ENCODE assay signal across 13 cellular contexts in the genomic region with DNA sequence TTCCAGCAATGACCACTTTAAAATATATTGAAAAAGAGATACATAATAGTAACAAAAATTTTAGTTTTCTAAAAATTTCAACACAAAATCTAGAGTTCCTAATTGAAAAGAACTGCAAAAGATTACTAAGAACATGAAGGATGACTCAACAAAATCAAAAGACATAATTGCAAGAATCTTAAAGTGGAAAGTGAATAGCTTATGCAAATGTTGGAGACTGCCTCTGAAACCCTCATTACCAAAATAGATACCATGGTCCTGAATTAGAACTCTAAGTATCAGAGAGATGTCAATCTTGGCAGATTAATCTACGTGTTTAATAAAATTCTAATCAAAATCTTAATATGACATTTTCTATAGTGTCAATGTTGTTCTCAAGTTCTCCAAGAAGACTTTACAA.
A peak's percentile ranks its signal among the peaks of the same experiment; 100 is the strongest.
DNase-seq lines count a peak whose midpoint lies in the region; ATAC-seq and TF ChIP-seq lines count a peak whose summit lies in the region.
"Had no signal": no experiment of that assay in that cellular context is flagged by ENCODE, and none has a peak within 500 bp of the region (broad histone marks: within the 10 kb centered on the region; RNA-seq: fewer than 3 reads in every experiment).

No MANE protein-coding gene starts in this region.

- WGBS in smooth muscle cell (ENCODE audit: low lambda C conversion rate) = 93% methylated on average over 1 of the region's 1 CpG

- H2AFZ ChIP-seq in SU-DHL-6 (ENCODE audit: low read depth, low read length, severe bottlenecking) = no peak overlapping the region
- H2AFZ ChIP-seq in smooth muscle cell (ENCODE audit: low read depth) = no peak overlapping the region
- H2AFZ ChIP-seq: neural progenitor cell had no signal

- H4K20me1 ChIP-seq in SU-DHL-6 (ENCODE audit: low read depth, low read length) (no peaks in the 10 kb centered on the region), smooth muscle cell (ENCODE audit: low read depth) (no peaks in the 10 kb centered on the region)

- TF ChIP-seq CTCF in SU-DHL-6 (IDR thresholded peaks at IDR 0.05; ENCODE audit: insufficient read depth, low read length, poor library complexity, severe bottlenecking) = no peak
- no peak for TF ChIP-seq CTCF in smooth muscle cell (IDR thresholded peaks at IDR 0.05; ENCODE audit: borderline replicate concordance, insufficient read depth, poor library complexity, severe bottlenecking)
- no peak for TF ChIP-seq CTCF in GM10266 (IDR thresholded peaks at IDR 0.05; ENCODE audit: control insufficient read depth, insufficient read depth, low read depth, missing control alignments)

- ATAC-seq in GM18868 (IDR thresholded peaks at IDR 0.05; ENCODE audit: unreplicated experiment) (peak; percentile 88), GM21576 (IDR thresholded peaks at IDR 0.05; ENCODE audit: unreplicated experiment) (peak; percentile 80), HG03095 (IDR thresholded peaks at IDR 0.05; ENCODE audit: unreplicated experiment) (peak; percentile 88)

- H3K9me3 ChIP-seq in SU-DHL-6 (ENCODE audit: insufficient read depth, low read length) = 0 out of 2 replicates have a peak, but pooled peaks cover 8% of the 10 kb centered on the region
- no peaks in the 10 kb centered on the region for H3K9me3 ChIP-seq in smooth muscle cell (replicated peaks; ENCODE audit: low read depth)

- peaks cover 22% of the 10 kb centered on the region for H3K9me3 Mint-ChIP-seq in activated CD4-positive, alpha-beta memory T cell treated with anti-CD3 and anti-CD28 coated beads for 36 hours

- H3K4me1 Mint-ChIP-seq in activated CD4-positive, alpha-beta memory T cell treated with anti-CD3 and anti-CD28 coated beads for 36 hours (ENCODE audit: low read depth) = no peaks in the 10 kb centered on the region

- H3F3A ChIP-seq in SU-DHL-6 (ENCODE audit: insufficient read depth) = no peaks in the 10 kb centered on the region
- no peaks in the 10 kb centered on the region for H3F3A ChIP-seq in smooth muscle cell (ENCODE audit: low read depth)

- DNase-seq in NCI-H1048 (lab: John Stamatoyannopoulos, UW) (no peak), smooth muscle cell (lab: John Stamatoyannopoulos, UW; ENCODE audit: unreplicated experiment) (no peak), GM10266 (ENCODE audit: extremely low spot score) (no peak)
- no peak for DNase-seq in activated CD4-positive, alpha-beta memory T cell treated with anti-CD3 and anti-CD28 coated beads for 36 hours
- DNase-seq: activated CD4-positive, alpha-beta T cell treated with anti-CD3 and anti-CD28 coated beads, Interleukin-2, amount 50 U/mL, for 4 hours; NCI-H1436; Right ventricle myocardium superior had no signal

- H3K27ac ChIP-seq in SU-DHL-6 (ENCODE audit: low read depth, low read length) (no peak overlapping the region), smooth muscle cell (ENCODE audit: low read depth) (no peak overlapping the region)
- H3K27ac ChIP-seq: C4-2B, neural progenitor cell had no signal

- H3K79me2 ChIP-seq in SU-DHL-6 (ENCODE audit: insufficient read depth, low read length) (no peaks in the 10 kb centered on the region), smooth muscle cell (ENCODE audit: low read depth) (no peaks in the 10 kb centered on the region)

- no peaks in the 10 kb centered on the region for H3K9me2 ChIP-seq in SU-DHL-6 (replicated peaks; ENCODE audit: insufficient read depth, low read length)

- H3K9ac ChIP-seq in SU-DHL-6 (ENCODE audit: low read length) (no peak overlapping the region), smooth muscle cell (ENCODE audit: low read depth) (no peak overlapping the region)
- H3K9ac ChIP-seq: neural progenitor cell had no signal

- CTCF ChIA-PET in activated CD4-positive, alpha-beta memory T cell treated with anti-CD3 and anti-CD28 coated beads for 36 hours (lab: Charles Lee) = no interaction called here

- peaks cover 2% of the 10 kb centered on the region for H3K4me1 ChIP-seq in smooth muscle cell (ENCODE audit: low read depth)

- no peaks in the 10 kb centered on the region for H3K27me3 Mint-ChIP-seq in activated CD4-positive, alpha-beta memory T cell treated with anti-CD3 and anti-CD28 coated beads for 36 hours

- intact Hi-C loops in activated CD4-positive, alpha-beta memory T cell treated with anti-CD3 and anti-CD28 coated beads for 36 hours (cut with micrococcal nuclease) = no loop called here

- H3K4me3 Mint-ChIP-seq in activated CD4-positive, alpha-beta memory T cell treated with anti-CD3 and anti-CD28 coated beads for 36 hours = no peak overlapping the region
- H3K4me3 Mint-ChIP-seq: neural progenitor cell had no signal

- H3K36me3 Mint-ChIP-seq in activated CD4-positive, alpha-beta memory T cell treated with anti-CD3 and anti-CD28 coated beads for 36 hours = peaks cover 6% of the 10 kb centered on the region

- H3K27ac Mint-ChIP-seq in activated CD4-positive, alpha-beta memory T cell treated with anti-CD3 and anti-CD28 coated beads for 36 hours = no peak overlapping the region
- H3K27ac Mint-ChIP-seq: neural progenitor cell had no signal

- no peak overlapping the region for H3K4me3 ChIP-seq in SU-DHL-6 (ENCODE audit: insufficient read depth, low read length, poor library complexity, severe bottlenecking)
- H3K4me3 ChIP-seq in smooth muscle cell = no peak overlapping the region
- H3K4me3 ChIP-seq: neural progenitor cell had no signal

- POLR2A ChIA-PET in activated CD4-positive, alpha-beta memory T cell treated with anti-CD3 and anti-CD28 coated beads for 36 hours (lab: Charles Lee) = no interaction called here

- no peaks in the 10 kb centered on the region for H3K36me3 ChIP-seq in SU-DHL-6 (ENCODE audit: low read length)
- no peaks in the 10 kb centered on the region for H3K36me3 ChIP-seq in smooth muscle cell (ENCODE audit: low read depth)
- H3K36me3 ChIP-seq: neural progenitor cell had no signal

- H3K27me3 ChIP-seq in SU-DHL-6 (ENCODE audit: low read length) (no peaks in the 10 kb centered on the region), smooth muscle cell (ENCODE audit: low read depth) (no peaks in the 10 kb centered on the region)
- H3K27me3 ChIP-seq: neural progenitor cell had no signal

- H3K4me2 ChIP-seq in SU-DHL-6 (ENCODE audit: low read depth, low read length, poor library complexity, severe bottlenecking) = peak overlapping the region; percentile 22
- H3K4me2 ChIP-seq in smooth muscle cell = no peak overlapping the region
- H3K4me2 ChIP-seq: neural progenitor cell had no signal
